32 cellular contexts compared by ENCODE assay signal in the genomic region with DNA sequence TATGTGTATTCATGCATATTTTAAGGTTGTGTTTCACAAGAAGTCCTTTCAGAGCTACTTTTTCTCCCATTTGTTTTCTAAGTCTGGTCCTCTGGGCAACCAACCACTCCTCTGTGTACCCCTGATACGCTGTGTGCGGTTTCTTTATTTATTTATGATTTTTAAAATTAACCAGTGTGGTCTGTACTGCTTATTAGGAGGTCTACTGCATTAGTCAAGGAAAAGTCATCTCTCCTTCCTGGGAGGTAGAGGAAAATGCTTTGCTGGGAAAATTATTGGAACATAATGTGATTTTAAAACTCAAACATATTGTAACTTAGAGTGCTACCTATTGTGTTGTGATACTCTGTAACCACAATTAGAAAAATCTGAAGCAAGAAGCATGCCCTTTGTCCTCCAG.
DNase-seq lines count a peak whose midpoint lies in the region; ATAC-seq, FAIRE-seq and TF ChIP-seq lines count a peak whose summit lies in the region.
"Had no signal": no experiment of that assay in that cellular context is flagged by ENCODE, and none has a peak within 500 bp of the region (broad histone marks: within the 10 kb centered on the region; RNA-seq: fewer than 3 reads in every experiment).

No MANE protein-coding gene starts in this region.

- H3K4me2 ChIP-seq in endothelial cell of umbilical vein (ENCODE audit: insufficient read depth, low read length) (peak overlapping the region; percentile 72), OCI-LY7 (ENCODE audit: low read length) (no peak overlapping the region)
- H3K4me2 ChIP-seq: KMS-11 had no signal

- H3K4me1 Mint-ChIP-seq in stimulated activated effector memory CD8-positive, alpha-beta T cell treated with anti-CD3 and anti-CD28 coated beads, Interleukin-12 subunit alpha, Interleukin-12 subunit beta, amount 100 ng/mL, for 72 hours: no peaks in the 10 kb centered on the region
- H3K4me1 Mint-ChIP-seq: activated CD4-positive, alpha-beta T cell treated with anti-CD3 and anti-CD28 coated beads for 36 hours; activated naive CD4-positive, alpha-beta T cell treated with anti-CD3 and anti-CD28 coated beads, Interleukin-2, amount 50 U/mL, for 24 hours; immature natural killer cell; naive thymus-derived CD4-positive, alpha-beta T cell had no signal

- no peaks in the 10 kb centered on the region for H3K9me2 ChIP-seq in OCI-LY7 (ENCODE audit: insufficient read depth, low read length)

- TF ChIP-seq CTCF in RWPE2 (IDR thresholded peaks at IDR 0.05; ENCODE audit: poor library complexity, severe bottlenecking) (no peak), endothelial cell of umbilical vein (IDR thresholded peaks at IDR 0.05; ENCODE audit: extremely low read depth in 1 of 2, insufficient read depth in 1 of 2, low read depth in 1 of 2, low read length in 2 of 2) (no peak), OCI-LY7 (conservative IDR thresholded peaks at IDR 0.05; ENCODE audit: low read length) (no peak), D721Med (IDR thresholded peaks at IDR 0.05; ENCODE audit: insufficient read depth, missing control alignments) (no peak)

- H3K4me1 ChIP-seq in RWPE2 (ENCODE audit: insufficient read depth, poor library complexity, severe bottlenecking) (peaks cover 20% of the 10 kb centered on the region), endothelial cell of umbilical vein (ENCODE audit: control insufficient read depth, extremely low read depth, insufficient read depth, low read length) (peaks cover 36% of the 10 kb centered on the region), OCI-LY7 (ENCODE audit: insufficient read depth, low read length, poor library complexity, severe bottlenecking) (no peaks in the 10 kb centered on the region)
- H3K4me1 ChIP-seq: BE2C, gastrocnemius medialis had no signal

- H3K36me3 ChIP-seq in RWPE2 (ENCODE audit: low read depth): no peaks in the 10 kb centered on the region
- H3K36me3 ChIP-seq in endothelial cell of umbilical vein (ENCODE audit: control insufficient read depth in 2 of 2, extremely low read depth in 1 of 2, insufficient read depth in 2 of 2, low read length in 2 of 2): no peaks in the 10 kb centered on the region
- H3K36me3 ChIP-seq in OCI-LY7 (ENCODE audit: insufficient read depth, low read length): no peaks in the 10 kb centered on the region
- H3K36me3 ChIP-seq: BE2C, gastrocnemius medialis, left ventricle myocardium inferior had no signal

- dilution Hi-C loops in endothelial cell of umbilical vein (cut with MboI; ENCODE audit: extremely low pct_ligation_motif_present, low sequenced_read_pairs): no loop called here

- no peak overlapping the region for H3K4me3 Mint-ChIP-seq in stimulated activated effector memory CD8-positive, alpha-beta T cell treated with anti-CD3 and anti-CD28 coated beads, Interleukin-12 subunit alpha, Interleukin-12 subunit beta, amount 100 ng/mL, for 72 hours
- H3K4me3 Mint-ChIP-seq: activated CD4-positive, alpha-beta T cell treated with anti-CD3 and anti-CD28 coated beads for 36 hours; activated CD8-positive, alpha-beta T cell treated with anti-CD3 and anti-CD28 coated beads, Interleukin-2, amount 10 ng/mL, durations not matched to agents 7 days and 5 days; activated naive CD4-positive, alpha-beta T cell treated with anti-CD3 and anti-CD28 coated beads, Interleukin-2, amount 50 U/mL, for 24 hours; immature natural killer cell; mesothelial cell of epicardium; naive thymus-derived CD4-positive, alpha-beta T cell; T-helper 2 cell treated with Interferon-gamma antibody and Interleukin-4, amounts not matched to agents 5 μg/mL and 100 μg/mL, for 36 hours had no signal

- H4K20me1 ChIP-seq in endothelial cell of umbilical vein (replicated peaks; ENCODE audit: control insufficient read depth, extremely low read depth, insufficient read depth, low read length): no peaks in the 10 kb centered on the region
- H4K20me1 ChIP-seq in OCI-LY7 (ENCODE audit: insufficient read depth, low read length): no peaks in the 10 kb centered on the region

- intact Hi-C loops in endothelial cell of umbilical vein (cut with micrococcal nuclease): loop anchor here (1.0 to 10.0 kb wide), 7 partner anchors 28 to 610 kb away; no protein-coding TSS in a partner anchor
- intact Hi-C loops in OCI-LY7 (cut with micrococcal nuclease; ENCODE audit: unreplicated experiment): no loop called here

- FAIRE-seq in endothelial cell of umbilical vein (lab: Jason Lieb, UNC): no peak
- no peak for FAIRE-seq in D721Med (lab: Jason Lieb, UNC)
- FAIRE-seq: GM18507 had no signal

- ATAC-seq in RWPE2 (ENCODE audit: low read depth): no peak
- ATAC-seq in stimulated activated effector memory CD8-positive, alpha-beta T cell treated with anti-CD3 and anti-CD28 coated beads, Interleukin-12 subunit alpha, Interleukin-12 subunit beta, amount 100 ng/mL, for 72 hours: no peak
- ATAC-seq in GM21825 (IDR thresholded peaks at IDR 0.05; ENCODE audit: unreplicated experiment): no peak
- ATAC-seq: activated CD4-positive, alpha-beta T cell treated with anti-CD3 and anti-CD28 coated beads for 36 hours; activated CD8-positive, alpha-beta T cell treated with anti-CD3 and anti-CD28 coated beads, Interleukin-2, amount 10 ng/mL, durations not matched to agents 7 days and 5 days; gastrocnemius medialis; naive thymus-derived CD4-positive, alpha-beta T cell; Right ventricle myocardium inferior had no signal

- BruUV-seq in endothelial cell of umbilical vein (replicated peaks; lab: Mats Ljungman, UMichigan) (no TSS peak), OCI-LY7 (replicated peaks; lab: Mats Ljungman, UMichigan) (no TSS peak)

- H3K9me1 ChIP-seq in endothelial cell of umbilical vein (replicated peaks; ENCODE audit: control insufficient read depth, extremely low read depth, insufficient read depth, low read length): no peaks in the 10 kb centered on the region

- H3K27me3 ChIP-seq in RWPE2 (ENCODE audit: insufficient read depth, poor library complexity, severe bottlenecking) (no peaks in the 10 kb centered on the region), endothelial cell of umbilical vein (ENCODE audit: control insufficient read depth in 2 of 2, insufficient read depth in 2 of 2, low read length in 2 of 2) (no peaks in the 10 kb centered on the region)
- H3K27me3 ChIP-seq: BE2C, gastrocnemius medialis had no signal

- H3K9ac ChIP-seq in endothelial cell of umbilical vein (replicated peaks; ENCODE audit: extremely low read depth, insufficient read depth, low read length): peak overlapping the region; percentile 79
- H3K9ac ChIP-seq: KMS-11 had no signal

- peak; percentile 3 for DNase-seq in EH (ENCODE audit: low read depth)
- DNase-seq in RWPE2 (ENCODE audit: low spot score): no peak
- DNase-seq in endothelial cell of umbilical vein (ENCODE audit: low read depth, low spot score): peak; percentile 2
- DNase-seq in non-pigmented ciliary epithelial cell (ENCODE audit: low read depth): peak; percentile 37
- no peak for DNase-seq in OCI-LY7 (ENCODE audit: low spot score)
- DNase-seq in stimulated activated effector memory CD8-positive, alpha-beta T cell treated with anti-CD3 and anti-CD28 coated beads, Interleukin-12 subunit alpha, Interleukin-12 subunit beta, amount 100 ng/mL, for 72 hours (ENCODE audit: low spot score in 2 of 2): no peak
- no peak for DNase-seq in D721Med (ENCODE audit: insufficient read length, low spot score)
- DNase-seq: activated CD4-positive, alpha-beta T cell treated with anti-CD3 and anti-CD28 coated beads for 36 hours; activated CD8-positive, alpha-beta T cell treated with anti-CD3 and anti-CD28 coated beads, Interleukin-2, amount 10 ng/mL, durations not matched to agents 7 days and 5 days; anterior cingulate cortex; BE2C; erythroblast; gastrocnemius medialis; hypothalamus; immature natural killer cell; left ventricle myocardium inferior; naive thymus-derived CD4-positive, alpha-beta T cell; NCI-H1436; NCI-H2081 treated with DMSO at 0.1 percent for 48 hours; NCI-H446 treated with DMSO at 0.1 percent for 48 hours; nucleus accumbens; OCI-M1; stimulated activated CD4-positive, alpha-beta T cell treated with anti-CD3 and anti-CD28 coated beads, Interleukin-2, amount 100 ng/mL, for 48 hours; trophoblast cell had no signal

- POLR2A ChIA-PET in endothelial cell of umbilical vein (lab: Charles Lee) (no interaction called here), OCI-LY7 (lab: Charles Lee) (no interaction called here)

- CTCF ChIA-PET in endothelial cell of umbilical vein (lab: Charles Lee) (interaction anchor here (0.6 kb wide), 1 partner anchor 137 kb away, joined by 3 read pairs; no protein-coding TSS in a partner anchor), OCI-LY7 (lab: Charles Lee; ENCODE audit: unreplicated experiment) (no interaction called here)

- peaks cover 7% of the 10 kb centered on the region for H3K9me3 Mint-ChIP-seq in stimulated activated effector memory CD8-positive, alpha-beta T cell treated with anti-CD3 and anti-CD28 coated beads, Interleukin-12 subunit alpha, Interleukin-12 subunit beta, amount 100 ng/mL, for 72 hours

- H3K79me2 ChIP-seq in endothelial cell of umbilical vein (ENCODE audit: control insufficient read depth, insufficient read depth, low read length): no peaks in the 10 kb centered on the region
- no peaks in the 10 kb centered on the region for H3K79me2 ChIP-seq in OCI-LY7 (ENCODE audit: insufficient read depth, low read depth, low read length)

- H3K9me3 ChIP-seq in RWPE2 (ENCODE audit: severe bottlenecking) (no peaks in the 10 kb centered on the region), endothelial cell of umbilical vein (replicated peaks; ENCODE audit: control insufficient read depth, insufficient read depth, low read length) (no peaks in the 10 kb centered on the region), OCI-LY7 (ENCODE audit: low read length) (no peaks in the 10 kb centered on the region)
- H3K9me3 ChIP-seq: BE2C, gastrocnemius medialis had no signal

- H3K27ac Mint-ChIP-seq in stimulated activated effector memory CD8-positive, alpha-beta T cell treated with anti-CD3 and anti-CD28 coated beads, Interleukin-12 subunit alpha, Interleukin-12 subunit beta, amount 100 ng/mL, for 72 hours: no peak overlapping the region
- H3K27ac Mint-ChIP-seq: activated CD4-positive, alpha-beta T cell treated with anti-CD3 and anti-CD28 coated beads for 36 hours; activated CD8-positive, alpha-beta T cell treated with anti-CD3 and anti-CD28 coated beads, Interleukin-2, amount 10 ng/mL, durations not matched to agents 7 days and 5 days; activated naive CD4-positive, alpha-beta T cell treated with anti-CD3 and anti-CD28 coated beads, Interleukin-2, amount 50 U/mL, for 24 hours; activated T-helper 2 cell treated with anti-CD3 and anti-CD28 coated beads, Interferon-gamma antibody, Interleukin-2, Interleukin-4, amounts not matched to agents 10 μg/mL and 5 μg/mL and 100 μg/mL, durations not matched to agents 14 hours and 24 hours and 36 hours; immature natural killer cell; mesothelial cell of epicardium; naive thymus-derived CD4-positive, alpha-beta T cell; T-helper 2 cell treated with Interferon-gamma antibody and Interleukin-4, amounts not matched to agents 5 μg/mL and 100 μg/mL, for 36 hours had no signal

- H3K36me3 Mint-ChIP-seq in stimulated activated effector memory CD8-positive, alpha-beta T cell treated with anti-CD3 and anti-CD28 coated beads, Interleukin-12 subunit alpha, Interleukin-12 subunit beta, amount 100 ng/mL, for 72 hours: no peaks in the 10 kb centered on the region
- H3K36me3 Mint-ChIP-seq: activated naive CD4-positive, alpha-beta T cell treated with anti-CD3 and anti-CD28 coated beads, Interleukin-2, amount 50 U/mL, for 24 hours; immature natural killer cell; naive thymus-derived CD4-positive, alpha-beta T cell had no signal

- H2AFZ ChIP-seq in endothelial cell of umbilical vein (ENCODE audit: low read depth, low read length) (peak overlapping the region; percentile 38), OCI-LY7 (ENCODE audit: low read length) (no peak overlapping the region)

- H3K27ac ChIP-seq in RWPE2 (ENCODE audit: poor library complexity, severe bottlenecking): peak overlapping the region; percentile 87
- peak overlapping the region; percentile 97 for H3K27ac ChIP-seq in endothelial cell of umbilical vein (ENCODE audit: insufficient read depth, low read depth, low read length)
- no peak overlapping the region for H3K27ac ChIP-seq in OCI-LY7 (ENCODE audit: low read depth, low read length, poor library complexity, severe bottlenecking)
- H3K27ac ChIP-seq: gastrocnemius medialis, KMS-11, left ventricle myocardium inferior had no signal

- no peak for TF ChIP-seq POLR2A in endothelial cell of umbilical vein (IDR thresholded peaks at IDR 0.05; ENCODE audit: low read depth, low read length)

- H3K4me3 ChIP-seq in RWPE2 (ENCODE audit: severe bottlenecking): no peak overlapping the region
- peak overlapping the region in 1 of 3 experiments; percentile 15 for H3K4me3 ChIP-seq in endothelial cell of umbilical vein (replicated peaks in 1 of 3; ENCODE audit: insufficient read depth in 1 of 3, low read depth in 1 of 3, low read length in 3 of 3)
- H3K4me3 ChIP-seq in OCI-LY7 (ENCODE audit: low read depth, low read length, poor library complexity, severe bottlenecking): no peak overlapping the region
- H3K4me3 ChIP-seq: gastrocnemius medialis, left ventricle myocardium inferior had no signal

Comparison
In these comparisons a context has a peak if more than half of its experiments do, and no peak if none do; other contexts are left out.
1. DNase-seq: peak in EH (single experiment), endothelial cell of umbilical vein (single experiment) and non-pigmented ciliary epithelial cell (single experiment); none in RWPE2 (single experiment), OCI-LY7 (single experiment), stimulated activated effector memory CD8-positive, alpha-beta T cell treated with anti-CD3 and anti-CD28 coated beads, Interleukin-12 subunit alpha, Interleukin-12 subunit beta, amount 100 ng/mL, for 72 hours (0 of 2) and D721Med (single experiment).